In the genomic region with DNA sequence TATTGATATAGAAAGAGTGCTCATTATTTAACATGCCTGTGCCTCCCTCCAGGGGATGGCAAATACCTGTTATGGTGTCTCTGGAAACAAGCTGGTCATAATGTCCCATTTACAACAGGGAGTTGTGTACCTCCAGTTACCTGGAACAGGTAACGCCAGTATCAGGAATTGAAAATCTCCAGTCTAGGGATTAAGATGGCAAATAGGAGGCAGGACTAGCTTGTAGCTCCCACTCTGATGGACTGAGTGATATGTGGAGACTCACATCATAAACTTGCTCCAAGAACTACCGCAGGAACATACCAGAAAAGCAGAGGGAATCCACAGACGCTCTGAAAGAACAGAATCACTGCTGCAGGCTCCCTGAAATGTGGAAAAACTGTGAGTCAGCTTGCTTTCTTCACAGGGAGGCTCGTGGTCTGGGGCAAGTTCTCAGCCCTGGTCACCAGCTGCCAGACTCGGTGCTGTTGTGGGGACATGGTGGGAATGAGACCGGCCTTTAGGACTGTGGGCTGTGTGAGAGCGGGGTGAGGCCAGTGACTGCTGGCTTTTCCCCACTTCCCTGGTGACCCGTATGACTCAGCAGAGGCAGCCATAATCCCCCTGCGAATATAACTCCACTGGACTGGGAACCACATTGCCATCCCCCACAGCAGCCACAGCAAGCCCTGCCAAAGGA, we compare ENCODE assay signal across 14 cellular contexts.
DNase-seq lines count a peak whose midpoint lies in the region; ATAC-seq and TF ChIP-seq lines count a peak whose summit lies in the region.
"Had no signal": no experiment of that assay in that cellular context is flagged by ENCODE, and none has a peak within 500 bp of the region (broad histone marks: within the 10 kb centered on the region; RNA-seq: fewer than 3 reads in every experiment).

No MANE protein-coding gene starts in this region.

- H3K36me3 ChIP-seq in GM23338 (ENCODE audit: insufficient read depth) (no peaks in the 10 kb centered on the region), skeletal muscle satellite cell (ENCODE audit: insufficient read depth, low read length) (no peaks in the 10 kb centered on the region)
- H3K36me3 ChIP-seq: uterus had no signal

- H3K9ac ChIP-seq in skeletal muscle satellite cell (ENCODE audit: low read depth, low read length): peak overlapping the region; percentile 10

- no peak overlapping the region for H3K4me3 Mint-ChIP-seq in GM23338
- no peak overlapping the region for H3K4me3 Mint-ChIP-seq in activated naive CD8-positive, alpha-beta T cell treated with anti-CD3 and anti-CD28 coated beads for 36 hours
- H3K4me3 Mint-ChIP-seq: effector memory CD8-positive, alpha-beta T cell; naive B cell had no signal

- H3K9me3 Mint-ChIP-seq in GM23338: peaks cover 8% of the 10 kb centered on the region; the same call in 2 of the 3 replicates
- peaks cover 2% of the 10 kb centered on the region for H3K9me3 Mint-ChIP-seq in activated naive CD8-positive, alpha-beta T cell treated with anti-CD3 and anti-CD28 coated beads for 36 hours

- DNase-seq in GM23338 (ENCODE audit: low spot score) (no peak), SW480 (ENCODE audit: low spot score) (peak; percentile 21), foreskin fibroblast (peak; percentile 18 to 24), NCI-H345 (lab: John Stamatoyannopoulos, UW) (no peak), nucleus accumbens (lab: John Stamatoyannopoulos, UW) (no peak)
- DNase-seq in activated naive CD8-positive, alpha-beta T cell treated with anti-CD3 and anti-CD28 coated beads for 36 hours: no peak
- DNase-seq: effector memory CD8-positive, alpha-beta T cell; H7; head of caudate nucleus; naive B cell; stimulated activated CD4-positive, alpha-beta T cell treated with anti-CD3 and anti-CD28 coated beads, Interleukin-4, amount 100 ng/mL, for 1 hour; uterus had no signal

- H3K4me3 ChIP-seq in GM23338 (no peak overlapping the region), foreskin fibroblast (ENCODE audit: low read depth in 1 of 2, low read length in 2 of 2) (no peak overlapping the region), skeletal muscle satellite cell (ENCODE audit: low read length) (no peak overlapping the region)
- H3K4me3 ChIP-seq: uterus had no signal

- no peak for TF ChIP-seq CTCF in GM23338 (conservative IDR thresholded peaks at IDR 0.05; ENCODE audit: low read depth in 2 of 2)
- no peak for TF ChIP-seq CTCF in foreskin fibroblast (IDR thresholded peaks at IDR 0.05; ENCODE audit: low read depth, low read length)

- no peaks in the 10 kb centered on the region for H3F3A ChIP-seq in GM23338 (replicated peaks; ENCODE audit: low read depth)

- no peaks in the 10 kb centered on the region for H3K9me3 ChIP-seq in skeletal muscle satellite cell (replicated peaks; ENCODE audit: low read length)
- H3K9me3 ChIP-seq: uterus had no signal

- no peaks in the 10 kb centered on the region for H3K79me2 ChIP-seq in GM23338 (replicated peaks; ENCODE audit: insufficient read depth)

- peak overlapping the region; percentile 91 for H2AFZ ChIP-seq in GM23338

- H3K9me2 ChIP-seq in GM23338 (ENCODE audit: insufficient read depth): peaks cover 6% of the 10 kb centered on the region; the same call in 1 of the 2 replicates

- H3K4me1 ChIP-seq in GM23338 (ENCODE audit: insufficient read depth): no peaks in the 10 kb centered on the region
- H3K4me1 ChIP-seq in skeletal muscle satellite cell (ENCODE audit: control insufficient read depth, insufficient read depth, low read length): peaks cover 4% of the 10 kb centered on the region
- H3K4me1 ChIP-seq: uterus had no signal

- no peaks in the 10 kb centered on the region for H3K27me3 ChIP-seq in GM23338 (ENCODE audit: insufficient read depth)
- no peaks in the 10 kb centered on the region for H3K27me3 ChIP-seq in skeletal muscle satellite cell (ENCODE audit: control insufficient read depth, insufficient read depth, low read length)
- H3K27me3 ChIP-seq: uterus had no signal

- peak overlapping the region; percentile 83 for H3K27ac Mint-ChIP-seq in GM23338
- no peak overlapping the region for H3K27ac Mint-ChIP-seq in activated naive CD8-positive, alpha-beta T cell treated with anti-CD3 and anti-CD28 coated beads for 36 hours
- H3K27ac Mint-ChIP-seq: effector memory CD8-positive, alpha-beta T cell; naive B cell had no signal

- H4K20me1 ChIP-seq in GM23338 (replicated peaks; ENCODE audit: insufficient read depth): no peaks in the 10 kb centered on the region

- no peaks in the 10 kb centered on the region for H3K27me3 Mint-ChIP-seq in GM23338 (ENCODE audit: insufficient read depth, low read depth, poor library complexity)
- H3K27me3 Mint-ChIP-seq in activated naive CD8-positive, alpha-beta T cell treated with anti-CD3 and anti-CD28 coated beads for 36 hours: peaks cover 37% of the 10 kb centered on the region

- H3K4me2 ChIP-seq in GM23338: no peak overlapping the region
- H3K4me2 ChIP-seq in skeletal muscle satellite cell (ENCODE audit: low read length): peak overlapping the region; percentile 16

- H3K36me3 Mint-ChIP-seq in GM23338 (ENCODE audit: low read depth): no peaks in the 10 kb centered on the region
- H3K36me3 Mint-ChIP-seq in activated naive CD8-positive, alpha-beta T cell treated with anti-CD3 and anti-CD28 coated beads for 36 hours: no peaks in the 10 kb centered on the region
- H3K36me3 Mint-ChIP-seq: naive B cell had no signal

- no peak overlapping the region for H3K27ac ChIP-seq in GM23338 (ENCODE audit: low read depth)
- H3K27ac ChIP-seq: uterus had no signal

- peaks cover 5% of the 10 kb centered on the region; the same call in 2 of the 3 replicates for H3K4me1 Mint-ChIP-seq in GM23338
- H3K4me1 Mint-ChIP-seq in activated naive CD8-positive, alpha-beta T cell treated with anti-CD3 and anti-CD28 coated beads for 36 hours: no peaks in the 10 kb centered on the region
- H3K4me1 Mint-ChIP-seq: naive B cell had no signal

- no peak for ATAC-seq in GM23338
- ATAC-seq: effector memory CD8-positive, alpha-beta T cell; left lobe of liver had no signal

TF ChIP-seq in GM23338, 12 proteins besides CTCF, POLR2A, EP300 and RAD21 (continues in another document):
- TF ChIP-seq JUNB (IDR thresholded peaks at IDR 0.05; ENCODE audit: unreplicated experiment) (no peak), NANOG (IDR thresholded peaks at IDR 0.05; ENCODE audit: borderline replicate concordance) (no peak), ZNF114 (CRISPR knock-in tag; IDR thresholded peaks at IDR 0.05) (no peak)
- TF ChIP-seq, protein P1, sequence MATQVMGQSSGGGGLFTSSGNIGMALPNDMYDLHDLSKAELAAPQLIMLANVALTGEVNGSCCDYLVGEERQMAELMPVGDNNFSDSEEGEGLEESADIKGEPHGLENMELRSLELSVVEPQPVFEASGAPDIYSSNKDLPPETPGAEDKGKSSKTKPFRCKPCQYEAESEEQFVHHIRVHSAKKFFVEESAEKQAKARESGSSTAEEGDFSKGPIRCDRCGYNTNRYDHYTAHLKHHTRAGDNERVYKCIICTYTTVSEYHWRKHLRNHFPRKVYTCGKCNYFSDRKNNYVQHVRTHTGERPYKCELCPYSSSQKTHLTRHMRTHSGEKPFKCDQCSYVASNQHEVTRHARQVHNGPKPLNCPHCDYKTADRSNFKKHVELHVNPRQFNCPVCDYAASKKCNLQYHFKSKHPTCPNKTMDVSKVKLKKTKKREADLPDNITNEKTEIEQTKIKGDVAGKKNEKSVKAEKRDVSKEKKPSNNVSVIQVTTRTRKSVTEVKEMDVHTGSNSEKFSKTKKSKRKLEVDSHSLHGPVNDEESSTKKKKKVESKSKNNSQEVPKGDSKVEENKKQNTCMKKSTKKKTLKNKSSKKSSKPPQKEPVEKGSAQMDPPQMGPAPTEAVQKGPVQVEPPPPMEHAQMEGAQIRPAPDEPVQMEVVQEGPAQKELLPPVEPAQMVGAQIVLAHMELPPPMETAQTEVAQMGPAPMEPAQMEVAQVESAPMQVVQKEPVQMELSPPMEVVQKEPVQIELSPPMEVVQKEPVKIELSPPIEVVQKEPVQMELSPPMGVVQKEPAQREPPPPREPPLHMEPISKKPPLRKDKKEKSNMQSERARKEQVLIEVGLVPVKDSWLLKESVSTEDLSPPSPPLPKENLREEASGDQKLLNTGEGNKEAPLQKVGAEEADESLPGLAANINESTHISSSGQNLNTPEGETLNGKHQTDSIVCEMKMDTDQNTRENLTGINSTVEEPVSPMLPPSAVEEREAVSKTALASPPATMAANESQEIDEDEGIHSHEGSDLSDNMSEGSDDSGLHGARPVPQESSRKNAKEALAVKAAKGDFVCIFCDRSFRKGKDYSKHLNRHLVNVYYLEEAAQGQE (IDR thresholded peaks at IDR 0.05; ENCODE audit: unreplicated experiment): no peak
- TF ChIP-seq, protein P2, sequence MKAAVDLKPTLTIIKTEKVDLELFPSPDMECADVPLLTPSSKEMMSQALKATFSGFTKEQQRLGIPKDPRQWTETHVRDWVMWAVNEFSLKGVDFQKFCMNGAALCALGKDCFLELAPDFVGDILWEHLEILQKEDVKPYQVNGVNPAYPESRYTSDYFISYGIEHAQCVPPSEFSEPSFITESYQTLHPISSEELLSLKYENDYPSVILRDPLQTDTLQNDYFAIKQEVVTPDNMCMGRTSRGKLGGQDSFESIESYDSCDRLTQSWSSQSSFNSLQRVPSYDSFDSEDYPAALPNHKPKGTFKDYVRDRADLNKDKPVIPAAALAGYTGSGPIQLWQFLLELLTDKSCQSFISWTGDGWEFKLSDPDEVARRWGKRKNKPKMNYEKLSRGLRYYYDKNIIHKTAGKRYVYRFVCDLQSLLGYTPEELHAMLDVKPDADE (IDR thresholded peaks at IDR 0.05): no peak

Comparison
In these comparisons a context has a peak if more than half of its experiments do, and no peak if none do; other contexts are left out.
1. DNase-seq: peak in SW480 (single experiment) and foreskin fibroblast (2 of 2); none in GM23338 (single experiment), NCI-H345 (single experiment), activated naive CD8-positive, alpha-beta T cell treated with anti-CD3 and anti-CD28 coated beads for 36 hours (single experiment) and nucleus accumbens (0 of 56).